Comparison of ENCODE assay signal across 11 cellular contexts in genomic region chr1:40819101-40819500, GRCh38. TPM values are rescaled to one million over a fixed set of nuclear protein-coding genes. Genes with fewer than 3 reads are reported as not detected.
A peak's percentile ranks its signal among the peaks of the same experiment; 100 is the strongest.
DNase-seq lines count a peak whose midpoint lies in the region; ATAC-seq, FAIRE-seq and TF ChIP-seq lines count a peak whose summit lies in the region.
"Had no signal": no experiment of that assay in that cellular context is flagged by ENCODE, and none has a peak within 500 bp of the region (broad histone marks: within the 10 kb centered on the region; RNA-seq: fewer than 3 reads in every experiment).

No MANE protein-coding gene starts in this region.

- peaks cover 21 to 56% (median 49%) of the 10 kb centered on the region in 10 experiments for H3K4me1 ChIP-seq in BLaER1 treated with 17β-estradiol and CSF1 and Interleukin-3, amounts not matched to agents 10 nM and 100 nM
- peaks cover 4% of the 10 kb centered on the region; the same call in 1 of the 2 replicates for H3K4me1 ChIP-seq in GM12878 (ENCODE audit: control insufficient read depth, insufficient read depth, low read length)

- no peaks in the 10 kb centered on the region for H3K79me2 ChIP-seq in GM12878 (ENCODE audit: control insufficient read depth, insufficient read depth, low read length)

- CTCF ChIA-PET in GM12878 (lab: Yijun Ruan, JAX): no interaction called here

- H2AFZ ChIP-seq in GM12878 (ENCODE audit: control insufficient read depth, low read depth, low read length): no peak overlapping the region

- no peak overlapping the region for H3K27ac ChIP-seq in BLaER1 treated with 17β-estradiol and CSF1 and Interleukin-3, amounts not matched to agents 10 nM and 100 nM
- no peak overlapping the region for H3K27ac ChIP-seq in GM12878 (ENCODE audit: control insufficient read depth, insufficient read depth)
- H3K27ac ChIP-seq: WERI-Rb-1 had no signal

- POLR2A ChIA-PET in GM12878 (lab: Charles Lee): no interaction called here
- POLR2A ChIA-PET in naive thymus-derived CD8-positive, alpha-beta T cell (lab: Charles Lee): interaction anchor here (0.7 to 0.9 kb wide), 3 partner anchors 11 to 36 kb away, joined by 3 read pairs; no protein-coding TSS in a partner anchor

- peaks cover 7 to 18% (median 12%) of the 10 kb centered on the region in 4 donors for H3K4me1 Mint-ChIP-seq in naive thymus-derived CD8-positive, alpha-beta T cell

- TF ChIP-seq CTCF in GM12878 (IDR thresholded peaks at IDR 0.05 in 2 of 3, conservative IDR thresholded peaks at IDR 0.05 in 1 of 3; ENCODE audit: control insufficient read depth in 2 of 3, extremely low read depth in 1 of 3, insufficient read depth in 1 of 3, low read depth in 3 of 3, low read length in 3 of 3): no peak

- FAIRE-seq in GM12878 (lab: Jason Lieb, UNC): no peak

- BruUV-seq in GM12878 (replicated peaks; lab: Mats Ljungman, UMichigan): no TSS peak

- H3K4me3 Mint-ChIP-seq in naive thymus-derived CD8-positive, alpha-beta T cell: peak overlapping the region in 9 of 10 donors; percentile 40 to 90 (median 82)

- no peak overlapping the region for H3K9ac ChIP-seq in BLaER1 treated with 17β-estradiol and CSF1 and Interleukin-3, amounts not matched to agents 10 nM and 100 nM
- H3K9ac ChIP-seq in GM12878 (ENCODE audit: control insufficient read depth, insufficient read depth, low read length): no peak overlapping the region

- no peaks in the 10 kb centered on the region for H3K9me3 ChIP-seq in BLaER1 treated with 17β-estradiol and CSF1 and Interleukin-3, amounts not matched to agents 10 nM and 100 nM (replicated peaks in 1 of 11)
- H3K9me3 ChIP-seq in GM12878 (replicated peaks; ENCODE audit: control insufficient read depth, insufficient read depth, low read length): no peaks in the 10 kb centered on the region
- H3K9me3 ChIP-seq: esophagus squamous epithelium had no signal

- peak overlapping the region in 7 of 11 experiments; percentile 24 to 97 (median 86); a peak in 10 of 22 replicates for H3K4me2 ChIP-seq in BLaER1 treated with 17β-estradiol and CSF1 and Interleukin-3, amounts not matched to agents 10 nM and 100 nM
- H3K4me2 ChIP-seq in GM12878 (ENCODE audit: control insufficient read depth, insufficient read depth): peak overlapping the region; percentile 96; the same call in 1 of the 2 replicates

- intact Hi-C loops in GM12878 (cut with micrococcal nuclease; ENCODE audit: unreplicated experiment): no loop called here

- RAD21 ChIA-PET in GM12878 (lab: Charles Lee; ENCODE audit: unreplicated experiment): no interaction called here

- H3K9me3 Mint-ChIP-seq in naive thymus-derived CD8-positive, alpha-beta T cell: no peaks in the 10 kb centered on the region

- no peak for TF ChIP-seq POLR2A in GM12878 (IDR thresholded peaks at IDR 0.05; ENCODE audit: low read depth, low read length)

- no peaks in the 10 kb centered on the region for H3K36me3 Mint-ChIP-seq in naive thymus-derived CD8-positive, alpha-beta T cell

- no peak for TF ChIP-seq EP300 in GM12878 (IDR thresholded peaks at IDR 0.05; ENCODE audit: borderline replicate concordance in 1 of 2, control insufficient read depth in 1 of 2, low read depth in 2 of 2, low read length in 2 of 2)

- SMC1A ChIA-PET in GM12878 (lab: Charles Lee; ENCODE audit: uncharacterized antibody, unreplicated experiment): no interaction called here

- ATAC-seq in GM12878: no peak
- ATAC-seq in naive thymus-derived CD8-positive, alpha-beta T cell: no peak

- H3K27ac Mint-ChIP-seq in naive thymus-derived CD8-positive, alpha-beta T cell: peak overlapping the region in 6 of 10 donors; percentile 41 to 91 (median 75)

- peaks cover 0 to 18% (median 8%) of the 10 kb centered on the region in 11 experiments; a peak in 12 of 22 replicates for H3K27me3 ChIP-seq in BLaER1 treated with 17β-estradiol and CSF1 and Interleukin-3, amounts not matched to agents 10 nM and 100 nM
- peaks cover 27% of the 10 kb centered on the region for H3K27me3 ChIP-seq in H7 (ENCODE audit: control insufficient read depth, insufficient read depth, low read length)
- H3K27me3 ChIP-seq in GM12878 (replicated peaks in 1 of 2; ENCODE audit: control insufficient read depth in 2 of 2, insufficient read depth in 2 of 2, low read length in 1 of 2): no peaks in the 10 kb centered on the region; a peak in 1 of 4 replicates

- H3K27me3 Mint-ChIP-seq in naive thymus-derived CD8-positive, alpha-beta T cell: peaks cover 0 to 2% (median 0%) of the 10 kb centered on the region in 5 donors

- in situ Hi-C loops in GM12878 (cut with MboI): no loop called here

- H4K20me1 ChIP-seq in BLaER1 treated with 17β-estradiol and CSF1 and Interleukin-3, amounts not matched to agents 10 nM and 100 nM: peaks cover 0 to 3% (median 0%) of the 10 kb centered on the region in 11 experiments; a peak in 2 of 22 replicates
- no peaks in the 10 kb centered on the region for H4K20me1 ChIP-seq in GM12878 (ENCODE audit: control insufficient read depth, insufficient read depth)

- TF ChIP-seq RAD21 in GM12878 (IDR thresholded peaks at IDR 0.05; ENCODE audit: insufficient read depth, low read depth, low read length): no peak

- no peak overlapping the region for H3K4me3 ChIP-seq in BLaER1 treated with 17β-estradiol and CSF1 and Interleukin-3, amounts not matched to agents 10 nM and 100 nM
- H3K4me3 ChIP-seq in H7 (ENCODE audit: insufficient read depth, low read depth, low read length): peak overlapping the region; percentile 35
- no peak overlapping the region; the same call in 1 of the 2 replicates for H3K4me3 ChIP-seq in GM12878

- H3K36me3 ChIP-seq in BLaER1 treated with 17β-estradiol and CSF1 and Interleukin-3, amounts not matched to agents 10 nM and 100 nM: no peaks in the 10 kb centered on the region
- no peaks in the 10 kb centered on the region for H3K36me3 ChIP-seq in H7 (replicated peaks; ENCODE audit: control insufficient read depth, insufficient read depth, low read length)
- H3K36me3 ChIP-seq in GM12878 (ENCODE audit: control insufficient read depth in 2 of 2, insufficient read depth in 2 of 2, low read length in 1 of 2): no peaks in the 10 kb centered on the region
- H3K36me3 ChIP-seq: esophagus squamous epithelium, WERI-Rb-1 had no signal

- no peak for DNase-seq in H7
- no peak for DNase-seq in GM12878 (ENCODE audit: low read depth, low spot score)
- DNase-seq in naive thymus-derived CD8-positive, alpha-beta T cell: no peak
- DNase-seq in SIG-M5 treated with dmso at 0.1 percent for 504 hours (lab: John Stamatoyannopoulos, UW; ENCODE audit: unreplicated experiment): no peak
- DNase-seq in stimulated activated CD4-positive, alpha-beta T cell treated with anti-CD3 and anti-CD28 coated beads, Interleukin-12 subunit alpha, Interleukin-12 subunit beta, amount 100 ng/mL, for 4 hours: no peak
- DNase-seq in A172 (ENCODE audit: low spot score): no peak
- DNase-seq in activated gamma-delta T cell treated with Interleukin-2 at 50 U/mL for 16 hours: no peak
- DNase-seq: NCI-H187 treated with DMSO at 0.1 percent for 48 hours, WERI-Rb-1 had no signal

- 83% methylated on average over 14 of the region's 26 CpGs for WGBS in GM12878 (ENCODE audit: insufficient coverage, insufficient replicate concordance, low lambda C conversion rate, missing lambda C conversion rate)

TF ChIP-seq in GM12878, 131 proteins besides CTCF, POLR2A, EP300 and RAD21 (continues in another document):
- no peak for TF ChIP-seq ZNF217 (IDR thresholded peaks at IDR 0.05)

RNA-seq across cellular contexts. Expression of gene KCNQ4, which starts 35.5 kb away (rescaled TPM):
- total RNA-seq in H7 (2014; rRNA removed; shearing (Covaris generic)): 1.5 and 2.7 TPM in 2 replicates
- total RNA-seq in GM12878 (2013; cell fraction: nucleolus; rRNA removed): 6.3 and 8.8 TPM in 2 replicates
- total RNA-seq in GM12878 (2014; rRNA removed): under 0.01 and 0.11 TPM in 2 replicates
- total RNA-seq in GM12878 (2014; rRNA removed; fragmentation: Illumina TruSeq; extraction: Trizol): 0.04 and 0.05 TPM in 2 replicates
- 0.18 and 0.21 TPM in 2 replicates for total RNA-seq in GM12878 (2021)
- polyA plus RNA-seq in GM12878 (2011; ENCODE audit: low read depth): 0.17 TPM
- polyA plus RNA-seq in GM12878 (2011; rRNA removed): 0.03 and 0.04 TPM in 2 replicates
- polyA plus RNA-seq in GM12878 (2011; cell fraction: cytosol; rRNA removed): 0.03 and 0.08 TPM in 2 replicates
- polyA plus RNA-seq in GM12878 (2011; cell fraction: nucleus; rRNA removed): 0.43 and 0.51 TPM in 2 replicates
- polyA plus RNA-seq in GM12878 (2012): 0.28 and 0.51 TPM in 2 replicates
- polyA plus RNA-seq in GM12878 (2014; fragmentation: Illumina TruSeq; extraction: Trizol): 0.08 and 0.13 TPM in 2 replicates
- polyA plus RNA-seq in GM12878 (2014; fragmentation: Nextera tagmentation; extraction: Ambion mirVana): not detected
- 0.10 and 0.30 TPM in 2 replicates for polyA plus RNA-seq in GM12878 (2014; rRNA removed)
- under 1 TPM; 0.05 to 0.07 TPM for polyA plus RNA-seq in GM12878 (2016; fragmentation: Nextera tagmentation; extraction: Ambion mirVana)
- polyA minus RNA-seq in GM12878 (2011; rRNA and poly(A)+ RNA removed): 0.05 TPM in 1 of 2 replicates, not detected in the other
- polyA minus RNA-seq in GM12878 (2011; cell fraction: cytosol; rRNA and poly(A)+ RNA removed): not detected in 2 replicates
- 0.12 and 0.19 TPM in 2 replicates for polyA minus RNA-seq in GM12878 (2011; cell fraction: nucleus; rRNA and poly(A)+ RNA removed)
- total RNA-seq in naive thymus-derived CD8-positive, alpha-beta T cell: under 1 TPM; 0.18 to 0.25 TPM
- under 1 TPM; 0.08 to 0.17 (median 0.08) TPM for polyA plus RNA-seq in naive thymus-derived CD8-positive, alpha-beta T cell
- total RNA-seq in A172 (2014; rRNA removed; shearing (Covaris generic)): not detected in 2 replicates

RNA-seq across cellular contexts. Expression of gene CITED4, which starts 43.1 kb away (rescaled TPM):
- total RNA-seq in H7 (2014; rRNA removed; shearing (Covaris generic)): 13.9 and 15.7 TPM in 2 replicates
- not detected in 2 replicates for total RNA-seq in GM12878 (2013; cell fraction: nucleolus; rRNA removed)
- total RNA-seq in GM12878 (2014; rRNA removed) (0.11 and 0.28 TPM in 2 replicates), GM12878 (2014; rRNA removed; fragmentation: Illumina TruSeq; extraction: Trizol) (0.13 TPM in 1 of 2 replicates, not detected in the other), GM12878 (2021) (0.56 and 0.64 TPM in 2 replicates)
- not detected for polyA plus RNA-seq in GM12878 (2011; ENCODE audit: low read depth)
- polyA plus RNA-seq in GM12878 (2011; rRNA removed) (not detected in 2 replicates), GM12878 (2014; fragmentation: Illumina TruSeq; extraction: Trizol) (not detected in 2 replicates), GM12878 (2014; fragmentation: Nextera tagmentation; extraction: Ambion mirVana) (not detected), GM12878 (2014; rRNA removed) (0.24 and 0.52 TPM in 2 replicates), GM12878 (2016; fragmentation: Nextera tagmentation; extraction: Ambion mirVana) (not detected)
- polyA plus RNA-seq in GM12878 (2011; cell fraction: cytosol; rRNA removed): not detected in 2 replicates
- polyA plus RNA-seq in GM12878 (2011; cell fraction: nucleus; rRNA removed): 0.09 TPM in 1 of 2 replicates, not detected in the other
- polyA plus RNA-seq in GM12878 (2012): 0.11 and 0.12 TPM in 2 replicates
- not detected in 2 replicates for polyA minus RNA-seq in GM12878 (2011; rRNA and poly(A)+ RNA removed)
- 1.5 TPM in 1 of 2 replicates, not detected in the other for polyA minus RNA-seq in GM12878 (2011; cell fraction: cytosol; rRNA and poly(A)+ RNA removed)
- polyA minus RNA-seq in GM12878 (2011; cell fraction: nucleus; rRNA and poly(A)+ RNA removed): 0.24 TPM in 1 of 2 replicates, not detected in the other
- total RNA-seq in naive thymus-derived CD8-positive, alpha-beta T cell: 10 to 100 TPM; 24.3 to 24.5 TPM
- polyA plus RNA-seq in naive thymus-derived CD8-positive, alpha-beta T cell: 10 to 100 TPM; 24.5 to 45.4 (median 27.4) TPM
- 4.1 and 5.3 TPM in 2 replicates for total RNA-seq in A172 (2014; rRNA removed; shearing (Covaris generic))
